Comparison of ENCODE assay signal across 1 cellular context in genomic region chr6:5116243-5116991, GRCh38.
TF ChIP-seq lines count a peak whose summit lies in the region.

No MANE protein-coding gene starts in this region.

TF ChIP-seq in IMR-90, 13 proteins besides CTCF, POLR2A, EP300 and RAD21 (continued from another document):
- TF ChIP-seq CEBPB (IDR thresholded peaks at IDR 0.05; ENCODE audit: low read depth, low read length) (no peak), MAZ (IDR thresholded peaks at IDR 0.05; ENCODE audit: borderline replicate concordance, low read depth, low read length) (no peak), RFX5 (IDR thresholded peaks at IDR 0.05; ENCODE audit: low read depth, low read length) (no peak), NFE2L2 (IDR thresholded peaks at IDR 0.05; ENCODE audit: low read depth, low read length) (no peak), ELK1 (IDR thresholded peaks at IDR 0.05; ENCODE audit: borderline replicate concordance, low read depth, low read length) (no peak), CHD1 (IDR thresholded peaks at IDR 0.05; ENCODE audit: low read depth, low read length) (no peak), FOS (IDR thresholded peaks at IDR 0.05; ENCODE audit: low read depth, low read length) (no peak)
